15 cellular contexts compared by ENCODE assay signal in genomic region chr1:194151056-194151455, GRCh38.
DNase-seq lines count a peak whose midpoint lies in the region; ATAC-seq and TF ChIP-seq lines count a peak whose summit lies in the region.
"Had no signal": no experiment of that assay in that cellular context is flagged by ENCODE, and none has a peak within 500 bp of the region (broad histone marks: within the 10 kb centered on the region; RNA-seq: fewer than 3 reads in every experiment).

No MANE protein-coding gene starts in this region.

- no peaks in the 10 kb centered on the region for H3K36me3 Mint-ChIP-seq in CD4-positive, alpha-beta T cell (ENCODE audit: low read depth)
- no peaks in the 10 kb centered on the region for H3K36me3 Mint-ChIP-seq in activated naive CD8-positive, alpha-beta T cell treated with anti-CD3 and anti-CD28 coated beads, Interleukin-2, amount 50 U/mL, for 24 hours (ENCODE audit: low read depth)
- H3K36me3 Mint-ChIP-seq in GM23338 (ENCODE audit: low read depth), result no peaks in the 10 kb centered on the region

- CTCF ChIA-PET in CD4-positive, alpha-beta T cell (lab: Charles Lee), result interaction anchor here (0.7 kb wide), 2 partner anchors 877 to 1032 kb away, joined by 3 to 4 read pairs; no protein-coding TSS in a partner anchor

- H3K4me3 Mint-ChIP-seq in CD4-positive, alpha-beta T cell, result peak overlapping the region; percentile 39
- H3K4me3 Mint-ChIP-seq in activated naive CD8-positive, alpha-beta T cell treated with anti-CD3 and anti-CD28 coated beads, Interleukin-2, amount 50 U/mL, for 24 hours, result peak overlapping the region; percentile 60
- no peak overlapping the region for H3K4me3 Mint-ChIP-seq in GM23338
- H3K4me3 Mint-ChIP-seq: activated B cell treated with CpG ODN at 0.5 μM for 24 hours had no signal

- H4K20me1 ChIP-seq in MM.1S (ENCODE audit: insufficient read depth, low read length), result no peaks in the 10 kb centered on the region
- no peaks in the 10 kb centered on the region for H4K20me1 ChIP-seq in GM23338 (replicated peaks; ENCODE audit: insufficient read depth)

- H3K4me3 ChIP-seq in GM12865 (ENCODE audit: low read depth, low read length), result peak overlapping the region; percentile 27; the same call in 1 of the 2 replicates
- peak overlapping the region; percentile 58 for H3K4me3 ChIP-seq in MM.1S (ENCODE audit: low read length)
- H3K4me3 ChIP-seq in GM23338, result no peak overlapping the region

- peak overlapping the region; percentile 38 for H3K4me2 ChIP-seq in MM.1S (ENCODE audit: low read depth, low read length)
- no peak overlapping the region for H3K4me2 ChIP-seq in GM23338

- TF ChIP-seq CTCF in CD4-positive, alpha-beta T cell (IDR thresholded peaks at IDR 0.05), result no peak
- TF ChIP-seq CTCF in GM12865 (IDR thresholded peaks at IDR 0.05; ENCODE audit: insufficient read depth, low read depth, low read length, missing control alignments) (no peak), MM.1S (IDR thresholded peaks at IDR 0.05; ENCODE audit: low read length) (no peak), GM23338 (conservative IDR thresholded peaks at IDR 0.05; ENCODE audit: low read depth in 2 of 2) (no peak)

- H3K9me3 ChIP-seq in CD4-positive, alpha-beta T cell (ENCODE audit: control insufficient read depth, low read length), result no peaks in the 10 kb centered on the region
- no peaks in the 10 kb centered on the region for H3K9me3 ChIP-seq in MM.1S (replicated peaks; ENCODE audit: insufficient read depth, low read length)

- ATAC-seq in CD4-positive, alpha-beta T cell (ENCODE audit: poor library complexity), result no peak
- ATAC-seq in activated naive CD8-positive, alpha-beta T cell treated with anti-CD3 and anti-CD28 coated beads, Interleukin-2, amount 50 U/mL, for 24 hours, result no peak
- no peak for ATAC-seq in GM23338
- ATAC-seq in GM21526 (IDR thresholded peaks at IDR 0.05; ENCODE audit: low FRiP score, unreplicated experiment), result no peak
- no peak for ATAC-seq in GM18858 (IDR thresholded peaks at IDR 0.05; ENCODE audit: unreplicated experiment)

- no peaks in the 10 kb centered on the region for H3K9me3 Mint-ChIP-seq in CD4-positive, alpha-beta T cell
- H3K9me3 Mint-ChIP-seq in activated naive CD8-positive, alpha-beta T cell treated with anti-CD3 and anti-CD28 coated beads, Interleukin-2, amount 50 U/mL, for 24 hours, result no peaks in the 10 kb centered on the region
- H3K9me3 Mint-ChIP-seq in GM23338, result no peaks in the 10 kb centered on the region
- H3K9me3 Mint-ChIP-seq: activated B cell treated with CpG ODN at 0.5 μM for 24 hours had no signal

- no peaks in the 10 kb centered on the region for H3F3A ChIP-seq in MM.1S (ENCODE audit: insufficient read depth, low read length)
- no peaks in the 10 kb centered on the region for H3F3A ChIP-seq in GM23338 (replicated peaks; ENCODE audit: low read depth)

- H2AFZ ChIP-seq in MM.1S (ENCODE audit: low read length) (peak overlapping the region; percentile 29), GM23338 (no peak overlapping the region)

- H3K4me1 ChIP-seq in MM.1S (ENCODE audit: low read length), result no peaks in the 10 kb centered on the region
- H3K4me1 ChIP-seq in GM23338 (ENCODE audit: insufficient read depth), result no peaks in the 10 kb centered on the region

- no peak overlapping the region for H3K27ac Mint-ChIP-seq in CD4-positive, alpha-beta T cell
- no peak overlapping the region for H3K27ac Mint-ChIP-seq in activated naive CD8-positive, alpha-beta T cell treated with anti-CD3 and anti-CD28 coated beads, Interleukin-2, amount 50 U/mL, for 24 hours
- H3K27ac Mint-ChIP-seq in GM23338, result no peak overlapping the region
- H3K27ac Mint-ChIP-seq: activated B cell treated with CpG ODN at 0.5 μM for 24 hours had no signal

- intact Hi-C loops in CD4-positive, alpha-beta T cell (cut with DNase I, micrococcal nuclease), result no loop called here

- no peaks in the 10 kb centered on the region for H3K79me2 ChIP-seq in MM.1S (ENCODE audit: low read length)
- no peaks in the 10 kb centered on the region for H3K79me2 ChIP-seq in GM23338 (replicated peaks; ENCODE audit: insufficient read depth)

- no peaks in the 10 kb centered on the region for H3K27me3 ChIP-seq in CD4-positive, alpha-beta T cell (ENCODE audit: control insufficient read depth, insufficient read depth, low read length)
- no peaks in the 10 kb centered on the region for H3K27me3 ChIP-seq in MM.1S (replicated peaks; ENCODE audit: insufficient read depth, low read length)
- no peaks in the 10 kb centered on the region for H3K27me3 ChIP-seq in GM23338 (ENCODE audit: insufficient read depth)

- H3K9me2 ChIP-seq in MM.1S (replicated peaks; ENCODE audit: insufficient read depth, low read length) (no peaks in the 10 kb centered on the region), GM23338 (ENCODE audit: insufficient read depth) (no peaks in the 10 kb centered on the region)

- H3K9ac ChIP-seq in MM.1S (ENCODE audit: low read length), result peak overlapping the region; percentile 22; the same call in 1 of the 2 replicates

- no peak for DNase-seq in CD4-positive, alpha-beta T cell
- DNase-seq in GM12865 (ENCODE audit: low read depth) (no peak), MM.1S (peak; percentile 52), GM23338 (ENCODE audit: low spot score) (no peak), superior temporal gyrus (ENCODE audit: extremely low spot score) (no peak)
- no peak for DNase-seq in activated naive CD8-positive, alpha-beta T cell treated with anti-CD3 and anti-CD28 coated beads, Interleukin-2, amount 50 U/mL, for 24 hours
- DNase-seq: activated B cell treated with CpG ODN at 0.5 μM for 24 hours; cortex of kidney; erythroblast; NCI-H1092; NCI-H2107; stimulated activated CD4-positive, alpha-beta T cell treated with anti-CD3 and anti-CD28 coated beads, Interleukin-2, amount 100 ng/mL, for 48 hours; trophoblast cell had no signal

- H3K36me3 ChIP-seq in MM.1S (replicated peaks; ENCODE audit: insufficient read depth, low read length) (no peaks in the 10 kb centered on the region), GM23338 (ENCODE audit: insufficient read depth) (no peaks in the 10 kb centered on the region)

- POLR2A ChIA-PET in CD4-positive, alpha-beta T cell (lab: Charles Lee), result interaction anchor here (1.1 kb wide), 1 partner anchor 21 kb away, joined by 4 read pairs; no protein-coding TSS in a partner anchor

- H3K27me3 Mint-ChIP-seq in CD4-positive, alpha-beta T cell, result no peaks in the 10 kb centered on the region
- no peaks in the 10 kb centered on the region for H3K27me3 Mint-ChIP-seq in activated naive CD8-positive, alpha-beta T cell treated with anti-CD3 and anti-CD28 coated beads, Interleukin-2, amount 50 U/mL, for 24 hours
- no peaks in the 10 kb centered on the region for H3K27me3 Mint-ChIP-seq in GM23338 (ENCODE audit: insufficient read depth, low read depth, poor library complexity)
- H3K27me3 Mint-ChIP-seq: activated B cell treated with CpG ODN at 0.5 μM for 24 hours had no signal

- H3K27ac ChIP-seq in CD4-positive, alpha-beta T cell (ENCODE audit: low read depth, low read length), result no peak overlapping the region
- no peak overlapping the region for H3K27ac ChIP-seq in MM.1S (ENCODE audit: low read length)
- H3K27ac ChIP-seq in GM23338 (ENCODE audit: low read depth), result no peak overlapping the region

- H3K4me1 Mint-ChIP-seq in CD4-positive, alpha-beta T cell (ENCODE audit: low read depth), result peaks cover 16% of the 10 kb centered on the region
- H3K4me1 Mint-ChIP-seq in activated naive CD8-positive, alpha-beta T cell treated with anti-CD3 and anti-CD28 coated beads, Interleukin-2, amount 50 U/mL, for 24 hours, result peaks cover 7% of the 10 kb centered on the region
- no peaks in the 10 kb centered on the region for H3K4me1 Mint-ChIP-seq in GM23338

TF ChIP-seq in GM23338, 12 proteins besides CTCF, POLR2A, EP300 and RAD21 (continues in another document):
- no peak for TF ChIP-seq ZNF331 (CRISPR knock-in tag; IDR thresholded peaks at IDR 0.05; ENCODE audit: low read depth)
- TF ChIP-seq CREB1 (CRISPR knock-in tag; IDR thresholded peaks at IDR 0.05; ENCODE audit: low read depth), result no peak
- no peak for TF ChIP-seq NANOG (IDR thresholded peaks at IDR 0.05; ENCODE audit: borderline replicate concordance)
- TF ChIP-seq JUNB (IDR thresholded peaks at IDR 0.05; ENCODE audit: unreplicated experiment), result no peak
- TF ChIP-seq REST (IDR thresholded peaks at IDR 0.05; ENCODE audit: unreplicated experiment), result no peak
- TF ChIP-seq STAT1 (IDR thresholded peaks at IDR 0.05; ENCODE audit: unreplicated experiment), result no peak
- no peak for TF ChIP-seq ETS1 (IDR thresholded peaks at IDR 0.05)
